In the genomic region with DNA sequence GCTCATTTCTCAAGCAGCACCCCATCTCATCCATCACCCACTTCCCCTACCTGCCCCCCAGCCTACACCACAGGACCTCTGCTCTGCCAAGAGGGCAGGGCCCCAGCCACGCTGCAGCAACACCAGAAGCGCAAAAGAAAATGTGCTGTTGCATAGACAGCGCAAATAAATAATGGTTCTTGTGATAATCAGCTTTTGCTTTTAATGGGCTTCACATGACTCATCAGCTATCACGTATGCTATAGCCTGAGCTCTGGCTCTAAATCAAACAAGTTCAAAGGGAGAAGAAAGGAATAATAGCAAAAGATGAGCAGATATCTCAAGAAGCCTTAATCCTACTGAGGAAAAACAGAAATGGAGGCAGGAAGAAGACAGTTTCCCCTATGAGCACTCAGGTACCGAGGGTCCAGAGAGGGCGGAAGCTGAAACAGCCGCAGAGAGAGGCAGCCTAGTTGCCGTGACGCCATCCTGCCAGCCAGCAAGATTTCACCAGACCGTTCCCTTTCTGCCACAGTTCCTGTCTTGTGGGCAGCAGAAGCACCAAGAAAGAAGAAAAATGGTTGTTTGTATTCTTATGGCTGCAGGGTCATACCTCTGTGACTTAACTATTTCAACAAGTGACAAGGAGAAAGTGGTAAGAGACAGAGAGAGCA, we compare ENCODE assay signal across 1 cellular context.
TF ChIP-seq lines count a peak whose summit lies in the region.

No MANE protein-coding gene starts in this region.

TF ChIP-seq in GM23338, 12 proteins besides CTCF, POLR2A, EP300 and RAD21 (continued from another document):
- TF ChIP-seq, protein P1, sequence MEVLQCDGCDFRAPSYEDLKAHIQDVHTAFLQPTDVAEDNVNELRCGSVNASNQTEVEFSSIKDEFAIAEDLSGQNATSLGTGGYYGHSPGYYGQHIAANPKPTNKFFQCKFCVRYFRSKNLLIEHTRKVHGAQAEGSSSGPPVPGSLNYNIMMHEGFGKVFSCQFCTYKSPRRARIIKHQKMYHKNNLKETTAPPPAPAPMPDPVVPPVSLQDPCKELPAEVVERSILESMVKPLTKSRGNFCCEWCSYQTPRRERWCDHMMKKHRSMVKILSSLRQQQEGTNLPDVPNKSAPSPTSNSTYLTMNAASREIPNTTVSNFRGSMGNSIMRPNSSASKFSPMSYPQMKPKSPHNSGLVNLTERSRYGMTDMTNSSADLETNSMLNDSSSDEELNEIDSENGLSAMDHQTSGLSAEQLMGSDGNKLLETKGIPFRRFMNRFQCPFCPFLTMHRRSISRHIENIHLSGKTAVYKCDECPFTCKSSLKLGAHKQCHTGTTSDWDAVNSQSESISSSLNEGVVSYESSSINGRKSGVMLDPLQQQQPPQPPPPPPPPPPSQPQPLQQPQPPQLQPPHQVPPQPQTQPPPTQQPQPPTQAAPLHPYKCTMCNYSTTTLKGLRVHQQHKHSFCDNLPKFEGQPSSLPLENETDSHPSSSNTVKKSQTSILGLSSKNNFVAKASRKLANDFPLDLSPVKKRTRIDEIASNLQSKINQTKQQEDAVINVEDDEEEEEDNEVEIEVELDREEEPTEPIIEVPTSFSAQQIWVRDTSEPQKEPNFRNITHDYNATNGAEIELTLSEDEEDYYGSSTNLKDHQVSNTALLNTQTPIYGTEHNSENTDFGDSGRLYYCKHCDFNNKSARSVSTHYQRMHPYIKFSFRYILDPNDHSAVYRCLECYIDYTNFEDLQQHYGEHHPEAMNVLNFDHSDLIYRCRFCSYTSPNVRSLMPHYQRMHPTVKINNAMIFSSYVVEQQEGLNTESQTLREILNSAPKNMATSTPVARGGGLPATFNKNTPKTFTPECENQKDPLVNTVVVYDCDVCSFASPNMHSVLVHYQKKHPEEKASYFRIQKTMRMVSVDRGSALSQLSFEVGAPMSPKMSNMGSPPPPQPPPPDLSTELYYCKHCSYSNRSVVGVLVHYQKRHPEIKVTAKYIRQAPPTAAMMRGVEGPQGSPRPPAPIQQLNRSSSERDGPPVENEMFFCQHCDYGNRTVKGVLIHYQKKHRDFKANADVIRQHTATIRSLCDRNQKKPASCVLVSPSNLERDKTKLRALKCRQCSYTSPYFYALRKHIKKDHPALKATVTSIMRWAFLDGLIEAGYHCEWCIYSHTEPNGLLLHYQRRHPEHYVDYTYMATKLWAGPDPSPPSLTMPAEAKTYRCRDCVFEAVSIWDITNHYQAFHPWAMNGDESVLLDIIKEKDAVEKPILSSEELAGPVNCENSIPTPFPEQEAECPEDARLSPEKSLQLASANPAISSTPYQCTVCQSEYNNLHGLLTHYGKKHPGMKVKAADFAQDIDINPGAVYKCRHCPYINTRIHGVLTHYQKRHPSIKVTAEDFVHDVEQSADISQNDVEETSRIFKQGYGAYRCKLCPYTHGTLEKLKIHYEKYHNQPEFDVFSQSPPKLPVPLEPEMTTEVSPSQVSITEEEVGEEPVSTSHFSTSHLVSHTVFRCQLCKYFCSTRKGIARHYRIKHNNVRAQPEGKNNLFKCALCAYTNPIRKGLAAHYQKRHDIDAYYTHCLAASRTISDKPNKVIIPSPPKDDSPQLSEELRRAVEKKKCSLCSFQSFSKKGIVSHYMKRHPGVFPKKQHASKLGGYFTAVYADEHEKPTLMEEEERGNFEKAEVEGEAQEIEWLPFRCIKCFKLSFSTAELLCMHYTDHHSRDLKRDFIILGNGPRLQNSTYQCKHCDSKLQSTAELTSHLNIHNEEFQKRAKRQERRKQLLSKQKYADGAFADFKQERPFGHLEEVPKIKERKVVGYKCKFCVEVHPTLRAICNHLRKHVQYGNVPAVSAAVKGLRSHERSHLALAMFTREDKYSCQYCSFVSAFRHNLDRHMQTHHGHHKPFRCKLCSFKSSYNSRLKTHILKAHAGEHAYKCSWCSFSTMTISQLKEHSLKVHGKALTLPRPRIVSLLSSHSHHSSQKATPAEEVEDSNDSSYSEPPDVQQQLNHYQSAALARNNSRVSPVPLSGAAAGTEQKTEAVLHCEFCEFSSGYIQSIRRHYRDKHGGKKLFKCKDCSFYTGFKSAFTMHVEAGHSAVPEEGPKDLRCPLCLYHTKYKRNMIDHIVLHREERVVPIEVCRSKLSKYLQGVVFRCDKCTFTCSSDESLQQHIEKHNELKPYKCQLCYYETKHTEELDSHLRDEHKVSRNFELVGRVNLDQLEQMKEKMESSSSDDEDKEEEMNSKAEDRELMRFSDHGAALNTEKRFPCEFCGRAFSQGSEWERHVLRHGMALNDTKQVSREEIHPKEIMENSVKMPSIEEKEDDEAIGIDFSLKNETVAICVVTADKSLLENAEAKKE (CRISPR knock-in tag; IDR thresholded peaks at IDR 0.05) = no peak
- TF ChIP-seq CREB1 (CRISPR knock-in tag; IDR thresholded peaks at IDR 0.05; ENCODE audit: low read depth) (no peak), NANOG (IDR thresholded peaks at IDR 0.05; ENCODE audit: borderline replicate concordance) (no peak)
